31 cellular contexts compared by ENCODE assay signal in genomic region chr9:127241354-127241753, GRCh38.
"Had no signal": no experiment of that assay in that cellular context is flagged by ENCODE, and none has a peak within 500 bp of the region (broad histone marks: within the 10 kb centered on the region; RNA-seq: fewer than 3 reads in every experiment).

No MANE protein-coding gene starts in this region.

- DNase-seq: activated CD4-positive, alpha-beta T cell treated with anti-CD3 and anti-CD28 coated beads for 4 hours; activated CD4-positive, alpha-beta T cell treated with anti-CD3 and anti-CD28 coated beads, Interleukin-2, amount 50 U/mL, for 48 hours; activated CD8-positive, alpha-beta memory T cell treated with anti-CD3 and anti-CD28 coated beads for 24 hours; activated effector memory CD4-positive, alpha-beta T cell treated with Interleukin-2 at 50 U/mL for 16 hours; activated naive CD4-positive, alpha-beta T cell treated with Interleukin-2 at 50 U/mL for 16 hours; cerebellar nuclear complex; colonic mucosa; effector CD8-positive, alpha-beta T cell; glutamatergic neuron; kidney glomerular epithelial cell; left lung; lower lobe of right lung; mesenchymal stem cell; mucosa of descending colon; retina; stimulated activated CD4-positive, alpha-beta T cell treated with anti-CD3 and anti-CD28 coated beads, Interleukin-12 subunit alpha, Interleukin-12 subunit beta, amount 100 ng/mL, for 4 hours; stimulated activated CD4-positive, alpha-beta T cell treated with anti-CD3 and anti-CD28 coated beads, Interleukin-4, amount 100 ng/mL, for 24 hours; T-helper 1 cell; upper lobe of left lung had no signal

- H3K79me2 ChIP-seq: hepatocyte had no signal

- H3K4me3 Mint-ChIP-seq: activated naive CD8-positive, alpha-beta T cell; natural killer cell treated with Interleukin-12 subunit alpha and Interleukin-12 subunit beta and Interleukin-15 and Interleukin-18, amount 100 ng/mL, for 72 hours; stimulated activated effector memory CD8-positive, alpha-beta T cell treated with anti-CD3 and anti-CD28 coated beads, Interleukin-12 subunit alpha, Interleukin-12 subunit beta, amount 100 ng/mL, for 72 hours; stimulated activated naive CD8-positive, alpha-beta T cell treated with anti-CD3 and anti-CD28 coated beads, Interleukin-15, Interleukin-2, amounts not matched to agents 100 ng/mL and 50 ng/mL, for 24 hours; T-helper 2 cell treated with Interferon-gamma antibody and Interleukin-4, amounts not matched to agents 5 μg/mL and 100 μg/mL, for 36 hours had no signal

- H3K4me2 ChIP-seq: hepatocyte had no signal

- H3K36me3 Mint-ChIP-seq: natural killer cell treated with Interleukin-12 subunit alpha and Interleukin-12 subunit beta and Interleukin-15 and Interleukin-18, amount 100 ng/mL, for 72 hours; stimulated activated effector memory CD8-positive, alpha-beta T cell treated with anti-CD3 and anti-CD28 coated beads, Interleukin-12 subunit alpha, Interleukin-12 subunit beta, amount 100 ng/mL, for 72 hours had no signal

- H3K27ac Mint-ChIP-seq: activated naive CD8-positive, alpha-beta T cell; natural killer cell treated with Interleukin-12 subunit alpha and Interleukin-12 subunit beta and Interleukin-15 and Interleukin-18, amount 100 ng/mL, for 72 hours; progenitor cell of endocrine pancreas; stimulated activated effector memory CD8-positive, alpha-beta T cell treated with anti-CD3 and anti-CD28 coated beads, Interleukin-12 subunit alpha, Interleukin-12 subunit beta, amount 100 ng/mL, for 72 hours; stimulated activated naive CD8-positive, alpha-beta T cell treated with anti-CD3 and anti-CD28 coated beads, Interleukin-15, Interleukin-2, amounts not matched to agents 100 ng/mL and 50 ng/mL, for 24 hours; T-helper 2 cell treated with Interferon-gamma antibody and Interleukin-4, amounts not matched to agents 5 μg/mL and 100 μg/mL, for 36 hours had no signal

- H2AFZ ChIP-seq: hepatocyte had no signal

- H3K27me3 ChIP-seq: colonic mucosa, hepatocyte, left lung, upper lobe of left lung, vagina had no signal

- H3K9me3 ChIP-seq: colonic mucosa, left lung, lower lobe of right lung, mucosa of descending colon, neutrophil, upper lobe of left lung, vagina had no signal

- H3K9me3 Mint-ChIP-seq: natural killer cell treated with Interleukin-12 subunit alpha and Interleukin-12 subunit beta and Interleukin-15 and Interleukin-18, amount 100 ng/mL, for 72 hours; stimulated activated effector memory CD8-positive, alpha-beta T cell treated with anti-CD3 and anti-CD28 coated beads, Interleukin-12 subunit alpha, Interleukin-12 subunit beta, amount 100 ng/mL, for 72 hours; stimulated activated naive CD8-positive, alpha-beta T cell treated with anti-CD3 and anti-CD28 coated beads, Interleukin-15, Interleukin-2, amounts not matched to agents 100 ng/mL and 50 ng/mL, for 24 hours; T-helper 2 cell treated with Interferon-gamma antibody and Interleukin-4, amounts not matched to agents 5 μg/mL and 100 μg/mL, for 36 hours had no signal

- H3K36me3 ChIP-seq: colonic mucosa, left lung, lower lobe of right lung, neutrophil, upper lobe of left lung, vagina had no signal

- H3K27ac ChIP-seq: colonic mucosa, hepatocyte, left lung, lower lobe of right lung, neutrophil, skin epidermis, upper lobe of left lung, vagina had no signal

- H3K4me3 ChIP-seq: colonic mucosa, hepatocyte, left lung, lower lobe of right lung, mucosa of descending colon, skin epidermis, upper lobe of left lung, vagina had no signal

- ATAC-seq: left lung; lower lobe of right lung; mucosa of descending colon; natural killer cell treated with Interleukin-12 subunit alpha and Interleukin-12 subunit beta and Interleukin-15 and Interleukin-18, amount 100 ng/mL, for 72 hours; sciatic nerve; stimulated activated effector memory CD8-positive, alpha-beta T cell treated with anti-CD3 and anti-CD28 coated beads, Interleukin-12 subunit alpha, Interleukin-12 subunit beta, amount 100 ng/mL, for 72 hours had no signal

- FAIRE-seq: frontal cortex had no signal
